Comparison of ENCODE assay signal across 27 cellular contexts in the genomic region with DNA sequence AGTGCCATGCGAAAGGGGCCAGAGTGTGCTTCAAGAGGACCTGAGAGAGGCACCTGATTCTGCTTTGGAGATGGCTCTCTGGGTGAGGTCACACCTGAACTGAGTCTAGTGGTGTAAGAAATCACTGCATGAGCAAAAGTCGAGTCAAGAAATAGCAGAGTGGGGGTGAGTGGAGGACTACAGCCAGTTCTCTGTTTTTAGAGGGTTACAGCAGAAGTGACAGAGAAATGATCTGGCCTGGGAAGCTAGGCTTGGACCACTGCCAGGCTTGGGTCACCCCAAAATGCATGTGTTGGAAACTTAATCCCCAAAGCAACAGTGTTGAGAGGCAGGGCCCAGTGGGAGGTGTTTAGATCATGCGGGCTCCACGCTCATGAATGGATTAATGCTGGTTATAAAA.
"Had no signal": no experiment of that assay in that cellular context is flagged by ENCODE, and none has a peak within 500 bp of the region (broad histone marks: within the 10 kb centered on the region; RNA-seq: fewer than 3 reads in every experiment).

No MANE protein-coding gene starts in this region.

- DNase-seq: naive thymus-derived CD8-positive, alpha-beta T cell; occipital lobe; ovary; posterior cingulate gyrus; psoas muscle; right cardiac atrium; right lobe of liver; sigmoid colon; small intestine; stimulated activated CD4-positive, alpha-beta T cell treated with anti-CD3 and anti-CD28 coated beads, Interleukin-15, amount 100 ng/mL, for 24 hours; stimulated activated CD4-positive, alpha-beta T cell treated with anti-CD3 and anti-CD28 coated beads, Interleukin-2, amount 100 ng/mL, for 24 hours; stimulated activated CD4-positive, alpha-beta T cell treated with anti-CD3 and anti-CD28 coated beads, Interleukin-2, amount 100 ng/mL, for 48 hours; stimulated activated CD4-positive, alpha-beta T cell treated with anti-CD3 and anti-CD28 coated beads, Interleukin-4, amount 100 ng/mL, for 24 hours; stimulated activated naive B cell treated with anti-CD40 and anti-IgM and Interleukin-4, amounts not matched to agents 10 μg/mL and 1 μg/mL and 100 μg/mL, for 72 hours; stimulated activated naive CD4-positive, alpha-beta T cell treated with Interleukin-2 at 50 U/mL for 16 hours; stomach; thyroid gland; trophoblast cell; upper lobe of left lung had no signal

- H3K27me3 Mint-ChIP-seq: stimulated activated naive B cell treated with anti-CD40 and anti-IgM and Interleukin-4, amounts not matched to agents 10 μg/mL and 1 μg/mL and 100 μg/mL, for 72 hours; stimulated activated naive CD8-positive, alpha-beta T cell treated with anti-CD3 and anti-CD28 coated beads, Interleukin-15, Interleukin-2, amounts not matched to agents 100 ng/mL and 50 ng/mL, for 24 hours had no signal

- H3K4me3 Mint-ChIP-seq: naive thymus-derived CD8-positive, alpha-beta T cell; nephron; neural progenitor cell; stimulated activated effector memory CD8-positive, alpha-beta T cell treated with anti-CD3 and anti-CD28 coated beads, Interleukin-12 subunit alpha, Interleukin-12 subunit beta, amount 100 ng/mL, for 72 hours; stimulated activated naive B cell treated with anti-CD40 and anti-IgM and Interleukin-4, amounts not matched to agents 10 μg/mL and 1 μg/mL and 100 μg/mL, for 72 hours; stimulated activated naive CD8-positive, alpha-beta T cell treated with anti-CD3 and anti-CD28 coated beads, Interleukin-15, Interleukin-2, amounts not matched to agents 100 ng/mL and 50 ng/mL, for 24 hours had no signal

- H3K27me3 ChIP-seq: neural progenitor cell, ovary, right lobe of liver, sigmoid colon, stomach, thyroid gland, tibial nerve, upper lobe of left lung had no signal

- H3K4me1 Mint-ChIP-seq: naive thymus-derived CD8-positive, alpha-beta T cell; stimulated activated effector memory CD8-positive, alpha-beta T cell treated with anti-CD3 and anti-CD28 coated beads, Interleukin-12 subunit alpha, Interleukin-12 subunit beta, amount 100 ng/mL, for 72 hours; stimulated activated naive B cell treated with anti-CD40 and anti-IgM and Interleukin-4, amounts not matched to agents 10 μg/mL and 1 μg/mL and 100 μg/mL, for 72 hours had no signal

- ATAC-seq: naive thymus-derived CD8-positive, alpha-beta T cell; psoas muscle; right cardiac atrium; right lobe of liver; stimulated activated effector memory CD8-positive, alpha-beta T cell treated with anti-CD3 and anti-CD28 coated beads, Interleukin-12 subunit alpha, Interleukin-12 subunit beta, amount 100 ng/mL, for 72 hours; stimulated activated naive B cell treated with anti-CD40 and anti-IgM and Interleukin-4, amounts not matched to agents 10 μg/mL and 1 μg/mL and 100 μg/mL, for 72 hours had no signal

- H3K9me3 Mint-ChIP-seq: nephron; neural progenitor cell; stimulated activated effector memory CD8-positive, alpha-beta T cell treated with anti-CD3 and anti-CD28 coated beads, Interleukin-12 subunit alpha, Interleukin-12 subunit beta, amount 100 ng/mL, for 72 hours; stimulated activated naive CD8-positive, alpha-beta T cell treated with anti-CD3 and anti-CD28 coated beads, Interleukin-15, Interleukin-2, amounts not matched to agents 100 ng/mL and 50 ng/mL, for 24 hours had no signal

- H3K9me3 ChIP-seq: ovary, psoas muscle, right lobe of liver, sigmoid colon, stomach, thoracic aorta, thyroid gland, tibial nerve, upper lobe of left lung had no signal

- H3K27ac ChIP-seq: neural progenitor cell, ovary, parathyroid adenoma, psoas muscle, right lobe of liver, sigmoid colon, stomach, thoracic aorta, thyroid gland, tibial nerve, upper lobe of left lung had no signal

- H3K4me1 ChIP-seq: parathyroid adenoma, psoas muscle, right lobe of liver, thyroid gland, tibial nerve, upper lobe of left lung had no signal

- H3K27ac Mint-ChIP-seq: naive thymus-derived CD8-positive, alpha-beta T cell; nephron; neural progenitor cell; progenitor cell of endocrine pancreas; stimulated activated naive B cell treated with anti-CD40 and anti-IgM and Interleukin-4, amounts not matched to agents 10 μg/mL and 1 μg/mL and 100 μg/mL, for 72 hours; stimulated activated naive CD8-positive, alpha-beta T cell treated with anti-CD3 and anti-CD28 coated beads, Interleukin-15, Interleukin-2, amounts not matched to agents 100 ng/mL and 50 ng/mL, for 24 hours had no signal

- H3K36me3 Mint-ChIP-seq: naive thymus-derived CD8-positive, alpha-beta T cell; neural progenitor cell; stimulated activated effector memory CD8-positive, alpha-beta T cell treated with anti-CD3 and anti-CD28 coated beads, Interleukin-12 subunit alpha, Interleukin-12 subunit beta, amount 100 ng/mL, for 72 hours; stimulated activated naive B cell treated with anti-CD40 and anti-IgM and Interleukin-4, amounts not matched to agents 10 μg/mL and 1 μg/mL and 100 μg/mL, for 72 hours had no signal

- H3K36me3 ChIP-seq: neural progenitor cell, ovary, right lobe of liver, sigmoid colon, stomach, thoracic aorta, thyroid gland, tibial nerve, upper lobe of left lung had no signal

- H3K4me3 ChIP-seq: neural progenitor cell, ovary, psoas muscle, right lobe of liver, sigmoid colon, stomach, thoracic aorta, thyroid gland, tibial nerve, upper lobe of left lung had no signal
